Comparison of ENCODE assay signal across 19 cellular contexts in the genomic region with DNA sequence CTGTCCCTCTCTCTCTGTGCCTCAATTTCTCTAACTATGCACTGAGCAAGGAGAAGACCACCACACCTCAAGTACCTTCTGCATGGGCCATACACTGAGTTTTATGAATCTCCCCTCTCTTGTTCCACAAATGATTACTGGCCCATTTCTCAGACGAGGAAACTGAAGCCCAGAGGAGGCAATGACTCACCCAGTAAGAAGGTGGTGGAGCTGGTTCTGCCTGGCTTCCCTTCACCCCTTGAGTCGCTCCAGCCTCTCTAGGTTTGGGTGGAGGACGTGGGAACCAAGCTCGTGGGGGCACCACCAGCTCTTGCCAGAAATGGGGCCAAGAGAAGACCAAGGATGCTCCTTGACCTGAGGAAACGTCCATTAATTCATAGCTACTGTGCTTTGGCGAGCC.
A peak's percentile ranks its signal among the peaks of the same experiment; 100 is the strongest.
DNase-seq lines count a peak whose midpoint lies in the region; ATAC-seq lines count a peak whose summit lies in the region.
"Had no signal": no experiment of that assay in that cellular context is flagged by ENCODE, and none has a peak within 500 bp of the region (broad histone marks: within the 10 kb centered on the region; RNA-seq: fewer than 3 reads in every experiment).

No MANE protein-coding gene starts in this region.

- no peak for DNase-seq in activated naive CD4-positive, alpha-beta T cell (lab: John Stamatoyannopoulos, UW)
- DNase-seq in activated naive CD8-positive, alpha-beta T cell treated with anti-CD3 and anti-CD28 coated beads, Interleukin-2, amount 50 U/mL, for 24 hours = no peak
- DNase-seq in activated gamma-delta T cell (lab: John Stamatoyannopoulos, UW) (no peak), NCI-H510A treated with DMSO at 0.1 percent for 48 hours (lab: John Stamatoyannopoulos, UW) (no peak)
- DNase-seq: caudate nucleus; DMS79 treated with DMSO at 0.1 percent for 48 hours; H9; left lung; NCI-H146; NCI-H2171 treated with DMSO at 0.1 percent for 48 hours; NCI-H69; psoas muscle; SHP77 treated with DMSO at 0.1 percent for 48 hours; stimulated activated CD4-positive, alpha-beta T cell treated with anti-CD3 and anti-CD28 coated beads, Interleukin-2, amount 100 ng/mL, for 24 hours had no signal

- peak overlapping the region; percentile 42 for H3K27ac ChIP-seq in KOPT-K1 (ENCODE audit: low read depth, low read length, poor library complexity, severe bottlenecking)
- H3K27ac ChIP-seq: heart left ventricle, left lung, psoas muscle had no signal

- H3K9me3 ChIP-seq in KOPT-K1 (ENCODE audit: insufficient read depth, low read length, poor library complexity, severe bottlenecking) = no peaks in the 10 kb centered on the region
- H3K9me3 ChIP-seq: heart left ventricle, left lung, psoas muscle had no signal

- no peak overlapping the region for H3K4me3 Mint-ChIP-seq in activated naive CD4-positive, alpha-beta T cell treated with anti-CD3 and anti-CD28 coated beads, Interleukin-2, amount 50 U/mL, for 24 hours
- peak overlapping the region; percentile 69 for H3K4me3 Mint-ChIP-seq in activated naive CD8-positive, alpha-beta T cell treated with anti-CD3 and anti-CD28 coated beads, Interleukin-2, amount 50 U/mL, for 24 hours
- no peak overlapping the region for H3K4me3 Mint-ChIP-seq in stimulated activated memory B cell treated with anti-CD40 and anti-IgM and Interleukin-4, amounts not matched to agents 10 μg/mL and 1 μg/mL and 100 μg/mL, for 72 hours
- H3K4me3 Mint-ChIP-seq: H9 had no signal

- no peaks in the 10 kb centered on the region for H3K27me3 Mint-ChIP-seq in activated naive CD4-positive, alpha-beta T cell treated with anti-CD3 and anti-CD28 coated beads, Interleukin-2, amount 50 U/mL, for 24 hours
- no peaks in the 10 kb centered on the region for H3K27me3 Mint-ChIP-seq in activated naive CD8-positive, alpha-beta T cell treated with anti-CD3 and anti-CD28 coated beads, Interleukin-2, amount 50 U/mL, for 24 hours
- H3K27me3 Mint-ChIP-seq in stimulated activated memory B cell treated with anti-CD40 and anti-IgM and Interleukin-4, amounts not matched to agents 10 μg/mL and 1 μg/mL and 100 μg/mL, for 72 hours = no peaks in the 10 kb centered on the region

- peaks cover 23% of the 10 kb centered on the region; the same call in 1 of the 2 replicates for H3K36me3 ChIP-seq in KOPT-K1 (ENCODE audit: insufficient read depth, low read length)
- H3K36me3 ChIP-seq: heart left ventricle, left lung had no signal

- peaks cover 62% of the 10 kb centered on the region for H3K4me1 Mint-ChIP-seq in activated naive CD4-positive, alpha-beta T cell treated with anti-CD3 and anti-CD28 coated beads, Interleukin-2, amount 50 U/mL, for 24 hours
- peaks cover 93% of the 10 kb centered on the region for H3K4me1 Mint-ChIP-seq in activated naive CD8-positive, alpha-beta T cell treated with anti-CD3 and anti-CD28 coated beads, Interleukin-2, amount 50 U/mL, for 24 hours
- peaks cover 95% of the 10 kb centered on the region for H3K4me1 Mint-ChIP-seq in stimulated activated memory B cell treated with anti-CD40 and anti-IgM and Interleukin-4, amounts not matched to agents 10 μg/mL and 1 μg/mL and 100 μg/mL, for 72 hours

- H3K36me3 Mint-ChIP-seq in activated naive CD4-positive, alpha-beta T cell treated with anti-CD3 and anti-CD28 coated beads, Interleukin-2, amount 50 U/mL, for 24 hours = peaks cover 4% of the 10 kb centered on the region
- peaks cover 86% of the 10 kb centered on the region for H3K36me3 Mint-ChIP-seq in activated naive CD8-positive, alpha-beta T cell treated with anti-CD3 and anti-CD28 coated beads, Interleukin-2, amount 50 U/mL, for 24 hours (ENCODE audit: low read depth)
- peaks cover 44% of the 10 kb centered on the region for H3K36me3 Mint-ChIP-seq in stimulated activated memory B cell treated with anti-CD40 and anti-IgM and Interleukin-4, amounts not matched to agents 10 μg/mL and 1 μg/mL and 100 μg/mL, for 72 hours

- ATAC-seq in activated naive CD8-positive, alpha-beta T cell treated with anti-CD3 and anti-CD28 coated beads, Interleukin-2, amount 50 U/mL, for 24 hours = no peak
- ATAC-seq in stimulated activated memory B cell treated with anti-CD40 and anti-IgM and Interleukin-4, amounts not matched to agents 10 μg/mL and 1 μg/mL and 100 μg/mL, for 72 hours = no peak
- no peak for ATAC-seq in HG02981 (IDR thresholded peaks at IDR 0.05; ENCODE audit: unreplicated experiment)
- ATAC-seq: heart left ventricle, left lung, psoas muscle had no signal

- H3K9me3 Mint-ChIP-seq in activated naive CD4-positive, alpha-beta T cell treated with anti-CD3 and anti-CD28 coated beads, Interleukin-2, amount 50 U/mL, for 24 hours = no peaks in the 10 kb centered on the region
- H3K9me3 Mint-ChIP-seq in activated naive CD8-positive, alpha-beta T cell treated with anti-CD3 and anti-CD28 coated beads, Interleukin-2, amount 50 U/mL, for 24 hours = no peaks in the 10 kb centered on the region
- no peaks in the 10 kb centered on the region for H3K9me3 Mint-ChIP-seq in stimulated activated memory B cell treated with anti-CD40 and anti-IgM and Interleukin-4, amounts not matched to agents 10 μg/mL and 1 μg/mL and 100 μg/mL, for 72 hours
- H3K9me3 Mint-ChIP-seq: H9 had no signal

- peak overlapping the region; percentile 47 for H3K27ac Mint-ChIP-seq in activated naive CD4-positive, alpha-beta T cell treated with anti-CD3 and anti-CD28 coated beads, Interleukin-2, amount 50 U/mL, for 24 hours
- H3K27ac Mint-ChIP-seq in activated naive CD8-positive, alpha-beta T cell treated with anti-CD3 and anti-CD28 coated beads, Interleukin-2, amount 50 U/mL, for 24 hours = peak overlapping the region; percentile 95
- peak overlapping the region; percentile 61 for H3K27ac Mint-ChIP-seq in stimulated activated memory B cell treated with anti-CD40 and anti-IgM and Interleukin-4, amounts not matched to agents 10 μg/mL and 1 μg/mL and 100 μg/mL, for 72 hours
- H3K27ac Mint-ChIP-seq: H9 had no signal
